In genomic region chr19:5947435-5947834, GRCh38 we compare ENCODE assay signal across 9 cellular contexts. TPM values are rescaled to one million over a fixed set of nuclear protein-coding genes. Genes with fewer than 3 reads are reported as not detected.
A peak's percentile ranks its signal among the peaks of the same experiment; 100 is the strongest.
DNase-seq lines count a peak whose midpoint lies in the region; ATAC-seq and TF ChIP-seq lines count a peak whose summit lies in the region.
"Had no signal": no experiment of that assay in that cellular context is flagged by ENCODE, and none has a peak within 500 bp of the region (broad histone marks: within the 10 kb centered on the region; RNA-seq: fewer than 3 reads in every experiment).

No MANE protein-coding gene starts in this region.

- H3K9me3 ChIP-seq in CD4-positive, alpha-beta memory T cell (ENCODE audit: control insufficient read depth in 1 of 2, low read length in 2 of 2) = no peaks in the 10 kb centered on the region
- no peaks in the 10 kb centered on the region for H3K9me3 ChIP-seq in endodermal cell (ENCODE audit: control insufficient read depth, low read length)

- H3K9ac ChIP-seq in endodermal cell (ENCODE audit: extremely low read depth, low read length, poor library complexity, severe bottlenecking) = no peak overlapping the region

- H3K27me3 Mint-ChIP-seq in CD4-positive, alpha-beta memory T cell = no peaks in the 10 kb centered on the region
- no peaks in the 10 kb centered on the region for H3K27me3 Mint-ChIP-seq in activated naive CD8-positive, alpha-beta T cell treated with anti-CD3 and anti-CD28 coated beads, Interleukin-2, amount 50 U/mL, for 24 hours
- H3K27me3 Mint-ChIP-seq in progenitor cell of endocrine pancreas (no peaks in the 10 kb centered on the region), endodermal cell (ENCODE audit: insufficient read depth) (no peaks in the 10 kb centered on the region)

- ATAC-seq in activated naive CD8-positive, alpha-beta T cell treated with anti-CD3 and anti-CD28 coated beads, Interleukin-2, amount 50 U/mL, for 24 hours = no peak
- ATAC-seq in left cardiac atrium (peak; percentile 60 to 71), GM18502 (IDR thresholded peaks at IDR 0.05; ENCODE audit: poor library complexity, unreplicated experiment) (no peak)

- H3K27ac Mint-ChIP-seq in CD4-positive, alpha-beta memory T cell = peak overlapping the region in 6 of 7 donors; percentile 36 to 94 (median 82)
- H3K27ac Mint-ChIP-seq in activated naive CD8-positive, alpha-beta T cell treated with anti-CD3 and anti-CD28 coated beads, Interleukin-2, amount 50 U/mL, for 24 hours = peak overlapping the region; percentile 44
- H3K27ac Mint-ChIP-seq in progenitor cell of endocrine pancreas = peak overlapping the region; percentile 83
- no peak overlapping the region for H3K27ac Mint-ChIP-seq in endodermal cell

- peaks cover 0 to 20% of the 10 kb centered on the region in 2 donors for H3K36me3 Mint-ChIP-seq in CD4-positive, alpha-beta memory T cell
- H3K36me3 Mint-ChIP-seq in activated naive CD8-positive, alpha-beta T cell treated with anti-CD3 and anti-CD28 coated beads, Interleukin-2, amount 50 U/mL, for 24 hours (ENCODE audit: low read depth) = peaks cover 18% of the 10 kb centered on the region
- peaks cover 7% of the 10 kb centered on the region for H3K36me3 Mint-ChIP-seq in progenitor cell of endocrine pancreas (ENCODE audit: insufficient read depth)
- H3K36me3 Mint-ChIP-seq in endodermal cell (ENCODE audit: low read depth) = peaks cover 28% of the 10 kb centered on the region

- TF ChIP-seq CTCF in progenitor cell of endocrine pancreas (IDR thresholded peaks at IDR 0.05; ENCODE audit: unreplicated experiment) (no peak), endodermal cell (conservative IDR thresholded peaks at IDR 0.05) (no peak)

- H3K9me3 Mint-ChIP-seq in CD4-positive, alpha-beta memory T cell = no peaks in the 10 kb centered on the region
- no peaks in the 10 kb centered on the region for H3K9me3 Mint-ChIP-seq in activated naive CD8-positive, alpha-beta T cell treated with anti-CD3 and anti-CD28 coated beads, Interleukin-2, amount 50 U/mL, for 24 hours
- H3K9me3 Mint-ChIP-seq in progenitor cell of endocrine pancreas (ENCODE audit: low read depth) (no peaks in the 10 kb centered on the region), endodermal cell (no peaks in the 10 kb centered on the region)

- H3K36me3 ChIP-seq in CD4-positive, alpha-beta memory T cell (ENCODE audit: insufficient read depth, low read length) = no peaks in the 10 kb centered on the region
- peaks cover 25% of the 10 kb centered on the region for H3K36me3 ChIP-seq in endodermal cell (ENCODE audit: control insufficient read depth, insufficient read depth, low read length)

- no peak for DNase-seq in CD4-positive, alpha-beta memory T cell
- no peak for DNase-seq in activated naive CD8-positive, alpha-beta T cell treated with anti-CD3 and anti-CD28 coated beads, Interleukin-2, amount 50 U/mL, for 24 hours
- DNase-seq in left cardiac atrium (peak; percentile 75), progenitor cell of endocrine pancreas (ENCODE audit: low spot score, unreplicated experiment) (no peak), endodermal cell (no peak), GF-D8 (lab: John Stamatoyannopoulos, UW) (no peak)
- DNase-seq in activated CD8-positive, alpha-beta memory T cell treated with anti-CD3 and anti-CD28 coated beads, Interleukin-2, amount 50 U/mL, for 4 hours = no peak
- DNase-seq: GDM1 had no signal

- POLR2A ChIA-PET in CD4-positive, alpha-beta memory T cell (lab: Charles Lee; ENCODE audit: partially characterized antibody) = interaction anchor here (6.7 kb wide), 1 partner anchor 15 kb away, joined by 104 read pairs; no protein-coding TSS in a partner anchor

- peaks cover 50 to 76% (median 65%) of the 10 kb centered on the region in 4 donors for H3K4me1 Mint-ChIP-seq in CD4-positive, alpha-beta memory T cell
- peaks cover 82% of the 10 kb centered on the region for H3K4me1 Mint-ChIP-seq in activated naive CD8-positive, alpha-beta T cell treated with anti-CD3 and anti-CD28 coated beads, Interleukin-2, amount 50 U/mL, for 24 hours
- H3K4me1 Mint-ChIP-seq in progenitor cell of endocrine pancreas (ENCODE audit: low read depth) (peaks cover 37% of the 10 kb centered on the region), endodermal cell (peaks cover 39% of the 10 kb centered on the region)

- CTCF ChIA-PET in CD4-positive, alpha-beta memory T cell (lab: Charles Lee; ENCODE audit: partially characterized antibody) = interaction anchor here (1.2 to 7.1 kb wide), 3 partner anchors 20 to 43 kb away, joined by 4 to 60 read pairs (median 6); partner anchors contain the start of gene NDUFA11

- no peaks in the 10 kb centered on the region for H3K27me3 ChIP-seq in CD4-positive, alpha-beta memory T cell (ENCODE audit: insufficient read depth, low read length)
- no peaks in the 10 kb centered on the region for H3K27me3 ChIP-seq in endodermal cell (ENCODE audit: control insufficient read depth, insufficient read depth, low read length, poor library complexity, severe bottlenecking)

- peak overlapping the region in 3 of 8 donors; percentile 38 to 61 (median 40) for H3K4me3 Mint-ChIP-seq in CD4-positive, alpha-beta memory T cell
- no peak overlapping the region for H3K4me3 Mint-ChIP-seq in activated naive CD8-positive, alpha-beta T cell treated with anti-CD3 and anti-CD28 coated beads, Interleukin-2, amount 50 U/mL, for 24 hours
- H3K4me3 Mint-ChIP-seq in progenitor cell of endocrine pancreas (ENCODE audit: low read depth) (no peak overlapping the region), endodermal cell (no peak overlapping the region)

- WGBS in endodermal cell (ENCODE audit: insufficient coverage in 1 of 2, insufficient read length in 1 of 2), 2 experiments = 75 to 89% methylated on average over 7 to 13 of the region's 13 CpGs

- no peak overlapping the region for H3K4me3 ChIP-seq in CD4-positive, alpha-beta memory T cell (ENCODE audit: low read length in 2 of 2)
- H3K4me3 ChIP-seq in endodermal cell (ENCODE audit: low read length) = no peak overlapping the region

- H3K27ac ChIP-seq in CD4-positive, alpha-beta memory T cell (ENCODE audit: low read depth, low read length) = no peak overlapping the region
- H3K27ac ChIP-seq in endodermal cell (ENCODE audit: low read depth, low read length) = no peak overlapping the region

- peaks cover 63% of the 10 kb centered on the region for H3K4me1 ChIP-seq in CD4-positive, alpha-beta memory T cell (ENCODE audit: insufficient read depth, low read length)
- H3K4me1 ChIP-seq in endodermal cell (ENCODE audit: control insufficient read depth, insufficient read depth, low read length) = peaks cover 24% of the 10 kb centered on the region

- intact Hi-C loops in CD4-positive, alpha-beta memory T cell (cut with micrococcal nuclease) = no loop called here
- intact Hi-C loops in left cardiac atrium (cut with DNase I) = no loop called here

RNA-seq across cellular contexts. Expression of gene RANBP3, which starts 30.5 kb away (rescaled TPM):
- total RNA-seq in CD4-positive, alpha-beta memory T cell = 10 to 100 TPM; 84.1 to 94.9 TPM
- 10 to 100 TPM in 1 of 2 donors, 1 to 10 TPM in 1; 3.4 to 11.6 TPM for polyA plus RNA-seq in CD4-positive, alpha-beta memory T cell
- total RNA-seq in left cardiac atrium = 10 to 100 TPM; 44.7 to 52.7 TPM
- total RNA-seq in progenitor cell of endocrine pancreas = 99.9 and 106 TPM in 2 replicates
- total RNA-seq in endodermal cell = 10 to 100 TPM; 77.4 to 81.4 TPM
- polyA plus RNA-seq in endodermal cell (2013, experiment 1 of 2) = 72.9 TPM
- polyA plus RNA-seq in endodermal cell (2013, experiment 2 of 2) = 60.6 TPM

RNA-seq across cellular contexts. Expression of gene CAPS, which starts 33.4 kb away (rescaled TPM):
- total RNA-seq in CD4-positive, alpha-beta memory T cell = 10 to 100 TPM; 65.0 to 68.0 TPM
- polyA plus RNA-seq in CD4-positive, alpha-beta memory T cell = 1 to 10 TPM; 1.7 to 4.3 TPM
- total RNA-seq in left cardiac atrium (1 to 10 TPM; 6.6 to 6.9 TPM), progenitor cell of endocrine pancreas (22.1 and 22.5 TPM in 2 replicates), endodermal cell (1 to 10 TPM; 6.6 to 6.7 TPM)
- 3.8 TPM for polyA plus RNA-seq in endodermal cell (2013, experiment 1 of 2)
- polyA plus RNA-seq in endodermal cell (2013, experiment 2 of 2) = 3.8 TPM

RNA-seq across cellular contexts. Expression of gene VMAC, which starts 42.8 kb away (rescaled TPM):
- total RNA-seq in CD4-positive, alpha-beta memory T cell = 10 to 100 TPM; 36.6 to 37.5 TPM
- polyA plus RNA-seq in CD4-positive, alpha-beta memory T cell = 1 to 10 TPM; 5.6 to 6.3 TPM
- total RNA-seq in left cardiac atrium (1 to 10 TPM; 1.9 to 3.3 TPM), progenitor cell of endocrine pancreas (13.9 and 15.2 TPM in 2 replicates), endodermal cell (1 to 10 TPM; 5.9 TPM)
- polyA plus RNA-seq in endodermal cell (2013, experiment 1 of 2) = 3.5 TPM
- polyA plus RNA-seq in endodermal cell (2013, experiment 2 of 2) = 3.4 TPM

RNA-seq across cellular contexts. Expression of gene NDUFA11, which starts 43.8 kb away (rescaled TPM):
- total RNA-seq in CD4-positive, alpha-beta memory T cell = 100 to 1,000 TPM; 139 to 153 TPM
- polyA plus RNA-seq in CD4-positive, alpha-beta memory T cell = 100 to 1,000 TPM; 330 to 388 TPM
- total RNA-seq in left cardiac atrium = 100 to 1,000 TPM; 503 to 537 TPM
- 210 and 217 TPM in 2 replicates for total RNA-seq in progenitor cell of endocrine pancreas
- total RNA-seq in endodermal cell = 100 to 1,000 TPM; 242 to 269 TPM
- polyA plus RNA-seq in endodermal cell (2013, experiment 1 of 2) = 216 TPM
- 206 TPM for polyA plus RNA-seq in endodermal cell (2013, experiment 2 of 2)

Comparison
In these comparisons a context has a peak if more than half of its experiments do, and no peak if none do; other contexts are left out.
1. ATAC-seq: peak in left cardiac atrium (2 of 2); none in activated naive CD8-positive, alpha-beta T cell treated with anti-CD3 and anti-CD28 coated beads, Interleukin-2, amount 50 U/mL, for 24 hours (single experiment) and GM18502 (single experiment).